ENCODE assay signal across 1 cellular context in genomic region chr6:149248688-149249369, GRCh38.
TF ChIP-seq lines count a peak whose summit lies in the region.

No MANE protein-coding gene starts in this region.

TF ChIP-seq in HEK293, 187 proteins besides CTCF, POLR2A, EP300 and RAD21 (continued from another document and continues in another):
- TF ChIP-seq ZSCAN18 (tag by site-specific recombination; IDR thresholded peaks at IDR 0.05) (peak; percentile 77; the same call in 1 of the 2 replicates), ZNF10 (tag by site-specific recombination; IDR thresholded peaks at IDR 0.05) (no peak), ZFHX2 (tag by site-specific recombination; conservative IDR thresholded peaks at IDR 0.05) (peak; percentile 55), REST (tag by site-specific recombination; IDR thresholded peaks at IDR 0.05) (no peak), ZNF596 (tag by site-specific recombination; IDR thresholded peaks at IDR 0.05) (no peak), ZNF768 (tag by site-specific recombination; IDR thresholded peaks at IDR 0.05) (no peak), ELK4 (IDR thresholded peaks at IDR 0.05; ENCODE audit: borderline replicate concordance, low read depth, low read length) (no peak), ZNF660 (tag by site-specific recombination; IDR thresholded peaks at IDR 0.05) (no peak), ZNF211 (tag by site-specific recombination; IDR thresholded peaks at IDR 0.05; ENCODE audit: low read depth) (no peak), KLF7 (tag by site-specific recombination; IDR thresholded peaks at IDR 0.05; ENCODE audit: borderline replicate concordance) (peak; percentile 79; the same call in 1 of the 2 replicates), SETDB1 (IDR thresholded peaks at IDR 0.05; ENCODE audit: insufficient read length, low read length) (no peak), ZNF423 (tag by site-specific recombination; IDR thresholded peaks at IDR 0.05) (no peak), ZNF18 (tag by site-specific recombination; IDR thresholded peaks at IDR 0.05) (no peak), ZNF132 (tag by site-specific recombination; IDR thresholded peaks at IDR 0.05; ENCODE audit: borderline replicate concordance) (no peak), ZBTB10 (tag by site-specific recombination; IDR thresholded peaks at IDR 0.05) (peak; percentile 72; the same call in 1 of the 2 replicates), ZNF350 (tag by site-specific recombination; IDR thresholded peaks at IDR 0.05) (no peak), ZNF658 (tag by site-specific recombination; IDR thresholded peaks at IDR 0.05) (no peak), ZNF214 (tag by site-specific recombination; IDR thresholded peaks at IDR 0.05; ENCODE audit: borderline replicate concordance) (no peak), ZNF24 (tag by site-specific recombination; IDR thresholded peaks at IDR 0.05) (no peak), ZNF112 (tag by site-specific recombination; IDR thresholded peaks at IDR 0.05) (peak; percentile 26; the same call in 1 of the 2 replicates), ZNF155 (tag by site-specific recombination; IDR thresholded peaks at IDR 0.05) (no peak), ZNF555 (tag by site-specific recombination; conservative IDR thresholded peaks at IDR 0.05) (no peak), ZNF133 (tag by site-specific recombination; IDR thresholded peaks at IDR 0.05) (no peak), TCF7L2 (IDR thresholded peaks at IDR 0.05; ENCODE audit: borderline replicate concordance, low read depth, low read length) (no peak), ZBTB20 (tag by site-specific recombination; IDR thresholded peaks at IDR 0.05) (0 out of 2 replicates have a peak, but pooled peaks have one; percentile 20), ZNF121 (tag by site-specific recombination; IDR thresholded peaks at IDR 0.05) (no peak), ZNF202 (tag by site-specific recombination; IDR thresholded peaks at IDR 0.05; ENCODE audit: borderline replicate concordance) (no peak), ZNF341 (tag by site-specific recombination; IDR thresholded peaks at IDR 0.05; ENCODE audit: low read depth) (no peak), TSHZ1 (tag by site-specific recombination; IDR thresholded peaks at IDR 0.05; ENCODE audit: borderline replicate concordance) (no peak), ZNF362 (tag by site-specific recombination; IDR thresholded peaks at IDR 0.05) (no peak), ZNF704 (tag by site-specific recombination; IDR thresholded peaks at IDR 0.05) (no peak), ZNF792 (tag by site-specific recombination; IDR thresholded peaks at IDR 0.05) (no peak), MEIS1 (CRISPR knock-in tag; IDR thresholded peaks at IDR 0.05; ENCODE audit: borderline replicate concordance) (no peak), PRDM1 (tag by site-specific recombination; IDR thresholded peaks at IDR 0.05) (no peak), ZSCAN23 (tag by site-specific recombination; IDR thresholded peaks at IDR 0.05) (no peak), ZNF529 (tag by site-specific recombination; IDR thresholded peaks at IDR 0.05; ENCODE audit: insufficient replicate concordance) (no peak), ZNF76 (tag by site-specific recombination; IDR thresholded peaks at IDR 0.05; ENCODE audit: borderline replicate concordance, low read depth) (no peak), ZNF521 (tag by site-specific recombination; IDR thresholded peaks at IDR 0.05) (no peak), ZNF398 (tag by site-specific recombination; IDR thresholded peaks at IDR 0.05) (peak; percentile 67), ZNF280C (tag by site-specific recombination; IDR thresholded peaks at IDR 0.05) (no peak)
